Comparison of ENCODE assay signal across 30 cellular contexts in genomic region chr22:32990187-32990586, GRCh38.
"Had no signal": no experiment of that assay in that cellular context is flagged by ENCODE, and none has a peak within 500 bp of the region (broad histone marks: within the 10 kb centered on the region; RNA-seq: fewer than 3 reads in every experiment).

No MANE protein-coding gene starts in this region.

- H3K4me1 ChIP-seq: body of pancreas had no signal

- H3K36me3 Mint-ChIP-seq: activated CD4-positive, alpha-beta memory T cell treated with anti-CD3 and anti-CD28 coated beads for 36 hours; activated CD8-positive, alpha-beta memory T cell treated with anti-CD3 and anti-CD28 coated beads, Interleukin-2, amount 10 ng/mL, durations not matched to agents 7 days and 5 days; activated naive CD4-positive, alpha-beta T cell treated with anti-CD3 and anti-CD28 coated beads, Interleukin-2, amount 50 U/mL, for 24 hours; activated naive CD8-positive, alpha-beta T cell treated with anti-CD3 and anti-CD28 coated beads for 36 hours had no signal

- H3K36me3 ChIP-seq: adrenal gland, esophagus muscularis mucosa, gastrocnemius medialis had no signal

- H3K9me3 ChIP-seq: adrenal gland, body of pancreas, esophagus muscularis mucosa, gastrocnemius medialis had no signal

- DNase-seq: activated CD4-positive, alpha-beta memory T cell treated with anti-CD3 and anti-CD28 coated beads for 36 hours; activated CD4-positive, alpha-beta T cell treated with anti-CD3 and anti-CD28 coated beads for 36 hours; activated CD4-positive, alpha-beta T cell treated with anti-CD3 and anti-CD28 coated beads, Interleukin-2, amount 10 ng/mL, durations not matched to agents 24 days and 14 days; activated CD4-positive, CD25-positive, alpha-beta regulatory T cell; activated CD4-positive, CD25-positive, alpha-beta regulatory T cell treated with anti-CD3 and anti-CD28 coated beads, Interleukin-2, amount 50 U/mL, for 72 hours; activated CD8-positive, alpha-beta memory T cell treated with anti-CD3 and anti-CD28 coated beads, Interleukin-2, amount 10 ng/mL, durations not matched to agents 7 days and 5 days; activated CD8-positive, alpha-beta memory T cell treated with anti-CD3 and anti-CD28 coated beads, Interleukin-2, amount 50 U/mL, for 4 hours; activated CD8-positive, alpha-beta T cell treated with anti-CD3 and anti-CD28 coated beads, Interleukin-2, amount 10 ng/mL, durations not matched to agents 7 days and 5 days; activated effector memory CD4-positive, alpha-beta T cell treated with anti-CD3 and anti-CD28 coated beads, Interleukin-2, amount 50 U/mL, for 16 hours; activated naive CD4-positive, alpha-beta T cell treated with anti-CD3 and anti-CD28 coated beads for 36 hours; activated naive CD8-positive, alpha-beta T cell treated with anti-CD3 and anti-CD28 coated beads for 36 hours; activated naive CD8-positive, alpha-beta T cell treated with anti-CD3 and anti-CD28 coated beads, Interleukin-2, amount 50 U/mL, for 24 hours; activated T-cell treated with anti-CD3 and anti-CD28 coated beads, Interleukin-2, amount 50 U/mL, for 1 hour; activated T-cell treated with anti-CD3 and anti-CD28 coated beads, Interleukin-2, amount 50 U/mL, for 48 hours; adrenal gland; amygdala; aorta; body of pancreas; caudate nucleus; cortex of kidney; dermis blood vessel endothelial cell; effector CD4-positive, alpha-beta T cell; effector memory CD8-positive, alpha-beta T cell; foreskin keratinocyte; gastrocnemius medialis; T-helper 2 cell had no signal

- H3K4me1 Mint-ChIP-seq: activated CD4-positive, alpha-beta T cell treated with anti-CD3 and anti-CD28 coated beads for 36 hours; activated CD4-positive, alpha-beta T cell treated with anti-CD3 and anti-CD28 coated beads, Interleukin-2, amount 10 ng/mL, durations not matched to agents 24 days and 14 days; activated CD8-positive, alpha-beta memory T cell treated with anti-CD3 and anti-CD28 coated beads, Interleukin-2, amount 10 ng/mL, durations not matched to agents 7 days and 5 days; activated naive CD4-positive, alpha-beta T cell treated with anti-CD3 and anti-CD28 coated beads, Interleukin-2, amount 50 U/mL, for 24 hours; activated naive CD8-positive, alpha-beta T cell treated with anti-CD3 and anti-CD28 coated beads for 36 hours; activated naive CD8-positive, alpha-beta T cell treated with anti-CD3 and anti-CD28 coated beads, Interleukin-2, amount 50 U/mL, for 24 hours had no signal

- H3K27me3 Mint-ChIP-seq: activated CD4-positive, alpha-beta memory T cell treated with anti-CD3 and anti-CD28 coated beads for 36 hours; activated CD4-positive, alpha-beta T cell treated with anti-CD3 and anti-CD28 coated beads for 36 hours; activated CD4-positive, alpha-beta T cell treated with anti-CD3 and anti-CD28 coated beads, Interleukin-2, amount 10 ng/mL, durations not matched to agents 24 days and 14 days; activated CD8-positive, alpha-beta memory T cell treated with anti-CD3 and anti-CD28 coated beads, Interleukin-2, amount 10 ng/mL, durations not matched to agents 7 days and 5 days; activated naive CD4-positive, alpha-beta T cell treated with anti-CD3 and anti-CD28 coated beads, Interleukin-2, amount 50 U/mL, for 24 hours; activated naive CD8-positive, alpha-beta T cell treated with anti-CD3 and anti-CD28 coated beads, Interleukin-2, amount 50 U/mL, for 24 hours had no signal

- H3K27ac Mint-ChIP-seq: activated CD4-positive, alpha-beta memory T cell treated with anti-CD3 and anti-CD28 coated beads for 36 hours; activated CD4-positive, alpha-beta T cell treated with anti-CD3 and anti-CD28 coated beads for 36 hours; activated CD4-positive, alpha-beta T cell treated with anti-CD3 and anti-CD28 coated beads, Interleukin-2, amount 10 ng/mL, durations not matched to agents 24 days and 14 days; activated CD8-positive, alpha-beta memory T cell treated with anti-CD3 and anti-CD28 coated beads, Interleukin-2, amount 10 ng/mL, durations not matched to agents 7 days and 5 days; activated CD8-positive, alpha-beta T cell treated with anti-CD3 and anti-CD28 coated beads, Interleukin-2, amount 10 ng/mL, durations not matched to agents 7 days and 5 days; activated naive CD4-positive, alpha-beta T cell treated with anti-CD3 and anti-CD28 coated beads for 36 hours; activated naive CD4-positive, alpha-beta T cell treated with anti-CD3 and anti-CD28 coated beads, Interleukin-2, amount 50 U/mL, for 24 hours; activated naive CD8-positive, alpha-beta T cell treated with anti-CD3 and anti-CD28 coated beads for 36 hours; activated naive CD8-positive, alpha-beta T cell treated with anti-CD3 and anti-CD28 coated beads, Interleukin-2, amount 50 U/mL, for 24 hours; activated T-helper 1 cell treated with anti-CD3 and anti-CD28 coated beads, Interleukin-12 subunit alpha, Interleukin-12 subunit beta, Interleukin-2, Interleukin-4 antibody, amounts not matched to agents 30 ng/mL and 10 ng/mL and 1 ng/mL, durations not matched to agents 14 hours and 24 hours and 36 hours; activated T-helper 2 cell treated with anti-CD3 and anti-CD28 coated beads, Interferon-gamma antibody, Interleukin-2, Interleukin-4, amounts not matched to agents 10 μg/mL and 5 μg/mL and 100 μg/mL, durations not matched to agents 14 hours and 24 hours and 36 hours; effector memory CD8-positive, alpha-beta T cell had no signal

- H3K4me3 ChIP-seq: adrenal gland, body of pancreas, esophagus muscularis mucosa, gastrocnemius medialis had no signal

- H3K4me3 Mint-ChIP-seq: activated CD4-positive, alpha-beta memory T cell treated with anti-CD3 and anti-CD28 coated beads for 36 hours; activated CD4-positive, alpha-beta T cell treated with anti-CD3 and anti-CD28 coated beads for 36 hours; activated CD4-positive, alpha-beta T cell treated with anti-CD3 and anti-CD28 coated beads, Interleukin-2, amount 10 ng/mL, durations not matched to agents 24 days and 14 days; activated CD8-positive, alpha-beta memory T cell treated with anti-CD3 and anti-CD28 coated beads, Interleukin-2, amount 10 ng/mL, durations not matched to agents 7 days and 5 days; activated CD8-positive, alpha-beta T cell treated with anti-CD3 and anti-CD28 coated beads, Interleukin-2, amount 10 ng/mL, durations not matched to agents 7 days and 5 days; activated naive CD4-positive, alpha-beta T cell treated with anti-CD3 and anti-CD28 coated beads for 36 hours; activated naive CD4-positive, alpha-beta T cell treated with anti-CD3 and anti-CD28 coated beads, Interleukin-2, amount 50 U/mL, for 24 hours; activated naive CD8-positive, alpha-beta T cell treated with anti-CD3 and anti-CD28 coated beads for 36 hours; activated naive CD8-positive, alpha-beta T cell treated with anti-CD3 and anti-CD28 coated beads, Interleukin-2, amount 50 U/mL, for 24 hours; activated T-helper 1 cell treated with anti-CD3 and anti-CD28 coated beads, Interleukin-12 subunit alpha, Interleukin-12 subunit beta, Interleukin-2, Interleukin-4 antibody, amounts not matched to agents 30 ng/mL and 10 ng/mL and 1 ng/mL, durations not matched to agents 14 hours and 24 hours and 36 hours; effector memory CD8-positive, alpha-beta T cell had no signal

- H3K27ac ChIP-seq: adrenal gland, body of pancreas, esophagus muscularis mucosa, foreskin keratinocyte, gastrocnemius medialis had no signal

- ATAC-seq: activated CD4-positive, alpha-beta T cell treated with anti-CD3 and anti-CD28 coated beads for 36 hours; activated CD8-positive, alpha-beta memory T cell treated with anti-CD3 and anti-CD28 coated beads, Interleukin-2, amount 10 ng/mL, durations not matched to agents 7 days and 5 days; activated CD8-positive, alpha-beta T cell treated with anti-CD3 and anti-CD28 coated beads, Interleukin-2, amount 10 ng/mL, durations not matched to agents 7 days and 5 days; activated naive CD8-positive, alpha-beta T cell treated with anti-CD3 and anti-CD28 coated beads, Interleukin-2, amount 50 U/mL, for 24 hours; body of pancreas; effector memory CD8-positive, alpha-beta T cell; foreskin keratinocyte; gastrocnemius medialis had no signal

- H3K9me3 Mint-ChIP-seq: activated CD4-positive, alpha-beta memory T cell treated with anti-CD3 and anti-CD28 coated beads for 36 hours; activated CD4-positive, alpha-beta T cell treated with anti-CD3 and anti-CD28 coated beads, Interleukin-2, amount 10 ng/mL, durations not matched to agents 24 days and 14 days; activated naive CD4-positive, alpha-beta T cell treated with anti-CD3 and anti-CD28 coated beads for 36 hours; activated naive CD4-positive, alpha-beta T cell treated with anti-CD3 and anti-CD28 coated beads, Interleukin-2, amount 50 U/mL, for 24 hours; activated naive CD8-positive, alpha-beta T cell treated with anti-CD3 and anti-CD28 coated beads for 36 hours; activated naive CD8-positive, alpha-beta T cell treated with anti-CD3 and anti-CD28 coated beads, Interleukin-2, amount 50 U/mL, for 24 hours; activated T-helper 1 cell treated with anti-CD3 and anti-CD28 coated beads, Interleukin-12 subunit alpha, Interleukin-12 subunit beta, Interleukin-2, Interleukin-4 antibody, amounts not matched to agents 30 ng/mL and 10 ng/mL and 1 ng/mL, durations not matched to agents 14 hours and 24 hours and 36 hours; activated T-helper 2 cell treated with anti-CD3 and anti-CD28 coated beads, Interferon-gamma antibody, Interleukin-2, Interleukin-4, amounts not matched to agents 10 μg/mL and 5 μg/mL and 100 μg/mL, durations not matched to agents 14 hours and 24 hours and 36 hours; effector memory CD8-positive, alpha-beta T cell had no signal

- H3K27me3 ChIP-seq: adrenal gland, body of pancreas, esophagus muscularis mucosa, foreskin keratinocyte, gastrocnemius medialis had no signal
